In genomic region chr11:78432058-78432515, GRCh38 we compare ENCODE assay signal across 9 cellular contexts. TPM values are rescaled to one million over a fixed set of nuclear protein-coding genes. Genes with fewer than 3 reads are reported as not detected.
A peak's percentile ranks its signal among the peaks of the same experiment; 100 is the strongest.
DNase-seq lines count a peak whose midpoint lies in the region; FAIRE-seq and TF ChIP-seq lines count a peak whose summit lies in the region.
"Had no signal": no experiment of that assay in that cellular context is flagged by ENCODE, and none has a peak within 500 bp of the region (broad histone marks: within the 10 kb centered on the region; RNA-seq: fewer than 3 reads in every experiment).

No MANE protein-coding gene starts in this region.

- H3K9me3 ChIP-seq in BE2C (no peaks in the 10 kb centered on the region), adipocyte (ENCODE audit: control insufficient read depth, low read length) (no peaks in the 10 kb centered on the region), liver (ENCODE audit: control insufficient read depth in 4 of 4, low read length in 3 of 4) (no peaks in the 10 kb centered on the region), small intestine (ENCODE audit: control insufficient read depth, low read depth) (no peaks in the 10 kb centered on the region)

- TF ChIP-seq CTCF in BE2C (IDR thresholded peaks at IDR 0.05; ENCODE audit: low read depth, low read length) (peak; percentile 66), GM13977 (IDR thresholded peaks at IDR 0.05; ENCODE audit: extremely low read depth, insufficient read depth, missing control alignments) (peak; percentile 62), liver (IDR thresholded peaks at IDR 0.05; ENCODE audit: low read depth, low read length, missing input control) (peak; percentile 31)

- peak; percentile 53 for DNase-seq in BE2C
- no peak for DNase-seq in GM13977 (ENCODE audit: low spot score)
- DNase-seq in adipocyte (ENCODE audit: low read depth), result peak; percentile 19
- no peak for DNase-seq in NOMO-1 treated with dmso at 0.1 percent for 144 hours (lab: John Stamatoyannopoulos, UW; ENCODE audit: unreplicated experiment)
- DNase-seq in germinal center (ENCODE audit: low spot score), result no peak
- no peak for DNase-seq in small intestine
- no peak for DNase-seq in NCI-H226

- H3K27ac ChIP-seq in liver (ENCODE audit: low read depth in 1 of 2, low read length in 2 of 2), result no peak overlapping the region
- no peak overlapping the region for H3K27ac ChIP-seq in small intestine (ENCODE audit: low read depth in 1 of 2, low read length in 1 of 2)

- H3K36me3 ChIP-seq in BE2C, result no peaks in the 10 kb centered on the region; the same call in 1 of the 2 replicates
- no peaks in the 10 kb centered on the region for H3K36me3 ChIP-seq in adipocyte (ENCODE audit: control insufficient read depth, insufficient read depth, low read length, severe bottlenecking)
- no peaks in the 10 kb centered on the region for H3K36me3 ChIP-seq in liver (ENCODE audit: control insufficient read depth in 4 of 4, insufficient read depth in 3 of 4, low read depth in 1 of 4, low read length in 3 of 4)
- H3K36me3 ChIP-seq in small intestine (ENCODE audit: control insufficient read depth in 2 of 2, insufficient read depth in 2 of 2, low read length in 2 of 2), result no peaks in the 10 kb centered on the region

- WGBS in liver, result 91% methylated on average over 4 of the region's 4 CpGs
- WGBS in small intestine, 3 donors, result 81 to 91% (median 90%) methylated on average over 4 of the region's 4 CpGs

- in situ Hi-C loops in GM13977 (cut with MboI; ENCODE audit: low pct_unique_long_range_greater_than_20kb, low sequenced_read_pairs, unreplicated experiment), result no loop called here

- FAIRE-seq in small intestine (lab: Jason Lieb, UNC), result no peak
- FAIRE-seq: colon had no signal

- peak; percentile 57 to 65 for TF ChIP-seq RAD21 in liver (IDR thresholded peaks at IDR 0.05)

- H3K4me1 ChIP-seq in BE2C (peaks cover 59% of the 10 kb centered on the region), adipocyte (ENCODE audit: control insufficient read depth, insufficient read depth, low read length) (peaks cover 8% of the 10 kb centered on the region), liver (ENCODE audit: control insufficient read depth in 4 of 4, insufficient read depth in 4 of 4, low read length in 3 of 4) (no peaks in the 10 kb centered on the region), small intestine (ENCODE audit: control insufficient read depth in 2 of 2, insufficient read depth in 1 of 2, low read depth in 1 of 2, low read length in 1 of 2) (peaks cover 0 to 2% of the 10 kb centered on the region in 2 donors)

- no peak overlapping the region for H3K4me3 ChIP-seq in BE2C (ENCODE audit: low read depth, low read length)
- H3K4me3 ChIP-seq in adipocyte (ENCODE audit: low read length), result no peak overlapping the region
- H3K4me3 ChIP-seq in liver (ENCODE audit: low read depth in 1 of 3, low read length in 3 of 3), result no peak overlapping the region
- no peak overlapping the region for H3K4me3 ChIP-seq in small intestine (ENCODE audit: low read depth in 1 of 2, low read length in 2 of 2)

- no peaks in the 10 kb centered on the region for H3K27me3 ChIP-seq in BE2C
- H3K27me3 ChIP-seq in adipocyte (replicated peaks; ENCODE audit: control insufficient read depth, insufficient read depth, low read length), result no peaks in the 10 kb centered on the region
- H3K27me3 ChIP-seq in liver (ENCODE audit: control insufficient read depth in 4 of 4, insufficient read depth in 4 of 4, low read length in 3 of 4), result no peaks in the 10 kb centered on the region
- H3K27me3 ChIP-seq in small intestine (ENCODE audit: control insufficient read depth in 2 of 2, insufficient read depth in 2 of 2, low read length in 2 of 2), result no peaks in the 10 kb centered on the region

- H3K9ac ChIP-seq in adipocyte (ENCODE audit: low read length) (no peak overlapping the region), liver (ENCODE audit: low read depth in 1 of 2, low read length in 2 of 2) (no peak overlapping the region)

TF ChIP-seq in liver, 16 proteins besides CTCF, POLR2A, EP300 and RAD21:
- no peak for TF ChIP-seq YY1 (IDR thresholded peaks at IDR 0.05)
- TF ChIP-seq REST (IDR thresholded peaks at IDR 0.05), result no peak
- no peak for TF ChIP-seq FOXA1 (IDR thresholded peaks at IDR 0.05)
- TF ChIP-seq HNF4G (IDR thresholded peaks at IDR 0.05), result no peak
- TF ChIP-seq GABPA (IDR thresholded peaks at IDR 0.05 in 1 of 2, conservative IDR thresholded peaks at IDR 0.05 in 1 of 2), result no peak
- no peak for TF ChIP-seq NR2F2 (IDR thresholded peaks at IDR 0.05)
- no peak for TF ChIP-seq ZBTB33 (IDR thresholded peaks at IDR 0.05)
- no peak for TF ChIP-seq EGR1 (IDR thresholded peaks at IDR 0.05; ENCODE audit: low read depth in 2 of 2)
- TF ChIP-seq RXRA (IDR thresholded peaks at IDR 0.05), result no peak
- no peak for TF ChIP-seq FOXA2 (IDR thresholded peaks at IDR 0.05)
- no peak for TF ChIP-seq TAF1 (conservative IDR thresholded peaks at IDR 0.05)
- TF ChIP-seq HNF4A (conservative IDR thresholded peaks at IDR 0.05), result no peak
- TF ChIP-seq JUND (IDR thresholded peaks at IDR 0.05), result no peak
- TF ChIP-seq MAX (IDR thresholded peaks at IDR 0.05), result no peak
- TF ChIP-seq ATF3 (IDR thresholded peaks at IDR 0.05), result no peak
- TF ChIP-seq SP1 (IDR thresholded peaks at IDR 0.05), result no peak
TF ChIP-seq in liver: peak in this region for 0.

RNA-seq across cellular contexts. Expression of gene GAB2, which starts 14.5 kb away (rescaled TPM):
- polyA plus RNA-seq in BE2C (2012; ENCODE audit: insufficient read depth, insufficient read length, low read depth), result 26.0 TPM
- total RNA-seq in liver, result 1 to 10 TPM; 3.4 to 3.6 TPM
- polyA plus RNA-seq in liver (1 to 10 TPM; 1.3 to 1.7 TPM), small intestine (10 to 100 TPM in 1 of 3 donors, 1 to 10 TPM in 2; 6.8 to 13.6 (median 8.7) TPM)

Comparison
In these comparisons a context has a peak if more than half of its experiments do, and no peak if none do; other contexts are left out.
1. DNase-seq: peak in BE2C (single experiment) and adipocyte (single experiment); none in GM13977 (single experiment), NOMO-1 treated with dmso at 0.1 percent for 144 hours (single experiment), germinal center (single experiment), small intestine (single experiment) and NCI-H226 (single experiment).
2. Peak in every context shown above with its lines, with median percentiles within 50 percentile points of each other: CTCF ChIP-seq.